13 cellular contexts compared by ENCODE assay signal in the genomic region with DNA sequence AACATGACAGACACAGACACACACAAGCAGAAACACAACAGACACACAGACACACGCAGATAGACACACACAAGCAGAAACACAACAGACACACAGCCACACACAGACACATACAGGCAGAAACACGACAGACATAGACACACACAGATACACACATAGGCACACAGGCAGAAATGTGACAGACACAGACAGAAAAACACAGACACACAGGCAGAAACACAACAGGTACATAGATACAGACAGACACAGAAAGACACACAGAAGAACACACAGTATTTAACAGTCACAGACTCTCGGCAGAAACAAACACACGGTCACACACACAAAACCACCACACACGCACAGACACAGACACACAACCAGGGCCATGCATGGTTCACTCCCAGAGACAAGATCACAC. TPM values are rescaled to one million over a fixed set of nuclear protein-coding genes. Genes with fewer than 3 reads are reported as not detected.
A peak's percentile ranks its signal among the peaks of the same experiment; 100 is the strongest.
DNase-seq lines count a peak whose midpoint lies in the region; ATAC-seq and TF ChIP-seq lines count a peak whose summit lies in the region.
"Had no signal": no experiment of that assay in that cellular context is flagged by ENCODE, and none has a peak within 500 bp of the region (broad histone marks: within the 10 kb centered on the region; RNA-seq: fewer than 3 reads in every experiment).

No MANE protein-coding gene starts in this region.

- H2BK5ac ChIP-seq in mesendoderm (ENCODE audit: low read length), result no peak overlapping the region

- ATAC-seq in Right ventricle myocardium superior (ENCODE audit: poor library complexity) (no peak), HG02970 (IDR thresholded peaks at IDR 0.05; ENCODE audit: low FRiP score, unreplicated experiment) (no peak)
- no peak for ATAC-seq in stimulated activated effector memory CD8-positive, alpha-beta T cell treated with anti-CD3 and anti-CD28 coated beads, Interleukin-12 subunit alpha, Interleukin-12 subunit beta, amount 100 ng/mL, for 72 hours

- H3K4ac ChIP-seq in mesendoderm (ENCODE audit: low read depth, low read length), result no peak overlapping the region

- H3K4me3 ChIP-seq in left ventricle myocardium inferior (peak overlapping the region; percentile 72), cardiac fibroblast (replicated peaks in 1 of 2; ENCODE audit: low read depth in 2 of 2, low read length in 2 of 2) (peak overlapping the region; percentile 45 to 62), mesendoderm (ENCODE audit: low read length) (no peak overlapping the region), vagina (peak overlapping the region; percentile 49 to 62)

- intact Hi-C loops in left ventricle myocardium inferior (cut with micrococcal nuclease) (no loop called here), Right ventricle myocardium superior (cut with DNase I) (no loop called here), vagina (cut with DNase I) (no loop called here)

- DNase-seq in left ventricle myocardium inferior (no peak), Right ventricle myocardium superior (no peak), cardiac fibroblast (ENCODE audit: low read depth in 2 of 2) (no peak), mesendoderm (no peak), vagina (ENCODE audit: extremely low spot score in 2 of 2) (no peak), NCI-H2081 (lab: John Stamatoyannopoulos, UW) (no peak)
- DNase-seq in stimulated activated effector memory CD8-positive, alpha-beta T cell treated with anti-CD3 and anti-CD28 coated beads, Interleukin-12 subunit alpha, Interleukin-12 subunit beta, amount 100 ng/mL, for 72 hours (ENCODE audit: low spot score in 2 of 2), result no peak

- H3K4me1 ChIP-seq in left ventricle myocardium inferior (peaks cover 69% of the 10 kb centered on the region), mesendoderm (ENCODE audit: control insufficient read depth, low read depth, low read length) (peaks cover 4% of the 10 kb centered on the region), vagina (peaks cover 55% of the 10 kb centered on the region)

- no peak overlapping the region for H3K18ac ChIP-seq in mesendoderm (ENCODE audit: low read length)

- no peak overlapping the region for H3K27ac Mint-ChIP-seq in stimulated activated effector memory CD8-positive, alpha-beta T cell treated with anti-CD3 and anti-CD28 coated beads, Interleukin-12 subunit alpha, Interleukin-12 subunit beta, amount 100 ng/mL, for 72 hours
- H3K27ac Mint-ChIP-seq: activated T-helper 2 cell treated with anti-CD3 and anti-CD28 coated beads, Interferon-gamma antibody, Interleukin-2, Interleukin-4, amounts not matched to agents 10 μg/mL and 5 μg/mL and 100 μg/mL, durations not matched to agents 14 hours and 24 hours and 36 hours; CD14-positive monocyte; effector memory CD8-positive, alpha-beta T cell; WTC11 had no signal

- no peaks in the 10 kb centered on the region for H3K79me1 ChIP-seq in mesendoderm (ENCODE audit: low read length)

- no peak overlapping the region for H2AK5ac ChIP-seq in mesendoderm (ENCODE audit: low read length)

- no peak overlapping the region for H3K4me2 ChIP-seq in mesendoderm (ENCODE audit: low read length)

- no peak for TF ChIP-seq POLR2A in vagina (IDR thresholded peaks at IDR 0.05)

- no peak overlapping the region for H3K23ac ChIP-seq in mesendoderm (ENCODE audit: low read length)

- H3K36me3 ChIP-seq in left ventricle myocardium inferior (no peaks in the 10 kb centered on the region), mesendoderm (ENCODE audit: control insufficient read depth, insufficient read depth, low read length) (no peaks in the 10 kb centered on the region), vagina (peaks cover 0 to 2% of the 10 kb centered on the region in 2 donors)

- H3K27ac ChIP-seq in left ventricle myocardium inferior (replicated peaks) (peak overlapping the region; percentile 92), mesendoderm (ENCODE audit: low read depth, low read length) (no peak overlapping the region), vagina (peak overlapping the region; percentile 80)

- no peak overlapping the region for H3K4me3 Mint-ChIP-seq in stimulated activated effector memory CD8-positive, alpha-beta T cell treated with anti-CD3 and anti-CD28 coated beads, Interleukin-12 subunit alpha, Interleukin-12 subunit beta, amount 100 ng/mL, for 72 hours
- H3K4me3 Mint-ChIP-seq: effector memory CD8-positive, alpha-beta T cell had no signal

- no peaks in the 10 kb centered on the region for H3K79me2 ChIP-seq in mesendoderm (ENCODE audit: control insufficient read depth, insufficient read depth, low read length)

- peaks cover 10% of the 10 kb centered on the region for H3K4me1 Mint-ChIP-seq in stimulated activated effector memory CD8-positive, alpha-beta T cell treated with anti-CD3 and anti-CD28 coated beads, Interleukin-12 subunit alpha, Interleukin-12 subunit beta, amount 100 ng/mL, for 72 hours

- H4K8ac ChIP-seq in mesendoderm (ENCODE audit: low read depth, low read length), result no peak overlapping the region

- H3K9ac ChIP-seq in mesendoderm (ENCODE audit: low read length), result peak overlapping the region; percentile 20

- peaks cover 4% of the 10 kb centered on the region for H3K36me3 Mint-ChIP-seq in stimulated activated effector memory CD8-positive, alpha-beta T cell treated with anti-CD3 and anti-CD28 coated beads, Interleukin-12 subunit alpha, Interleukin-12 subunit beta, amount 100 ng/mL, for 72 hours
- H3K36me3 Mint-ChIP-seq: WTC11 had no signal

- H3K56ac ChIP-seq in mesendoderm (ENCODE audit: low read length), result no peak overlapping the region

- no peaks in the 10 kb centered on the region for H3K9me3 Mint-ChIP-seq in stimulated activated effector memory CD8-positive, alpha-beta T cell treated with anti-CD3 and anti-CD28 coated beads, Interleukin-12 subunit alpha, Interleukin-12 subunit beta, amount 100 ng/mL, for 72 hours
- H3K9me3 Mint-ChIP-seq: activated T-helper 2 cell treated with anti-CD3 and anti-CD28 coated beads, Interferon-gamma antibody, Interleukin-2, Interleukin-4, amounts not matched to agents 10 μg/mL and 5 μg/mL and 100 μg/mL, durations not matched to agents 14 hours and 24 hours and 36 hours; effector memory CD8-positive, alpha-beta T cell; WTC11 had no signal

- WGBS in mesendoderm (ENCODE audit: extremely low coverage, insufficient coverage, low lambda C conversion rate), result no CpG with 5 or more reads among the region's 5 CpGs

- H3K27me3 ChIP-seq in left ventricle myocardium inferior (ENCODE audit: low read depth) (peaks cover 30% of the 10 kb centered on the region), mesendoderm (ENCODE audit: insufficient read depth, low read length, poor library complexity) (no peaks in the 10 kb centered on the region), vagina (no peaks in the 10 kb centered on the region)

- TF ChIP-seq CTCF in left ventricle myocardium inferior (IDR thresholded peaks at IDR 0.05; ENCODE audit: borderline replicate concordance) (no peak), cardiac fibroblast (IDR thresholded peaks at IDR 0.05; ENCODE audit: low read depth, low read length) (no peak), vagina (IDR thresholded peaks at IDR 0.05) (no peak)

- H4K5ac ChIP-seq in mesendoderm (ENCODE audit: low read length), result no peak overlapping the region

- H2BK15ac ChIP-seq in mesendoderm (replicated peaks; ENCODE audit: low read depth), result no peak overlapping the region

- H3K9me3 ChIP-seq in left ventricle myocardium inferior (replicated peaks), result no peaks in the 10 kb centered on the region
- H3K9me3 ChIP-seq in vagina, result no peaks in the 10 kb centered on the region

- no peak overlapping the region for H2BK120ac ChIP-seq in mesendoderm (ENCODE audit: low read depth, low read length)

RNA-seq across cellular contexts. Expression of a gene that starts 0.9 kb away (rescaled TPM):
- 2.3 TPM for total RNA-seq in left ventricle myocardium inferior
- total RNA-seq in Right ventricle myocardium superior, result 2.6 TPM
- polyA plus RNA-seq in mesendoderm (2013, experiment 1 of 2), result 0.63 TPM
- 0.56 TPM for polyA plus RNA-seq in mesendoderm (2013, experiment 2 of 2)
- total RNA-seq in vagina, result 1.7 TPM

RNA-seq across cellular contexts. Expression of a gene that starts 20.5 kb away (rescaled TPM):
- total RNA-seq in left ventricle myocardium inferior (1.6 TPM), Right ventricle myocardium superior (2.2 TPM), vagina (0.25 TPM)
- 0.49 TPM for polyA plus RNA-seq in mesendoderm (2013, experiment 1 of 2)
- polyA plus RNA-seq in mesendoderm (2013, experiment 2 of 2), result 0.53 TPM
- total RNA-seq: renal cortical epithelial cell had no signal

RNA-seq across cellular contexts. Expression of a gene that starts 20.8 kb away (rescaled TPM):
- 14.5 TPM for total RNA-seq in left ventricle myocardium inferior
- 13.7 TPM for total RNA-seq in Right ventricle myocardium superior
- 25.7 TPM for polyA plus RNA-seq in mesendoderm (2013, experiment 1 of 2)
- 28.3 TPM for polyA plus RNA-seq in mesendoderm (2013, experiment 2 of 2)
- total RNA-seq in vagina, result 36.3 TPM

RNA-seq across cellular contexts. Expression of a gene that starts 33.0 kb away (rescaled TPM):
- total RNA-seq in left ventricle myocardium inferior (34.8 TPM), Right ventricle myocardium superior (34.4 TPM), vagina (92.8 TPM)
- polyA plus RNA-seq in mesendoderm (2013, experiment 1 of 2), result 41.2 TPM
- 42.0 TPM for polyA plus RNA-seq in mesendoderm (2013, experiment 2 of 2)

RNA-seq across cellular contexts. Expression of a gene that starts 48.4 kb away (rescaled TPM):
- total RNA-seq in left ventricle myocardium inferior (23.5 TPM), Right ventricle myocardium superior (21.7 TPM), vagina (48.4 TPM)
- polyA plus RNA-seq in mesendoderm (2013, experiment 1 of 2), result 24.0 TPM
- 23.7 TPM for polyA plus RNA-seq in mesendoderm (2013, experiment 2 of 2)
